In the genomic region with DNA sequence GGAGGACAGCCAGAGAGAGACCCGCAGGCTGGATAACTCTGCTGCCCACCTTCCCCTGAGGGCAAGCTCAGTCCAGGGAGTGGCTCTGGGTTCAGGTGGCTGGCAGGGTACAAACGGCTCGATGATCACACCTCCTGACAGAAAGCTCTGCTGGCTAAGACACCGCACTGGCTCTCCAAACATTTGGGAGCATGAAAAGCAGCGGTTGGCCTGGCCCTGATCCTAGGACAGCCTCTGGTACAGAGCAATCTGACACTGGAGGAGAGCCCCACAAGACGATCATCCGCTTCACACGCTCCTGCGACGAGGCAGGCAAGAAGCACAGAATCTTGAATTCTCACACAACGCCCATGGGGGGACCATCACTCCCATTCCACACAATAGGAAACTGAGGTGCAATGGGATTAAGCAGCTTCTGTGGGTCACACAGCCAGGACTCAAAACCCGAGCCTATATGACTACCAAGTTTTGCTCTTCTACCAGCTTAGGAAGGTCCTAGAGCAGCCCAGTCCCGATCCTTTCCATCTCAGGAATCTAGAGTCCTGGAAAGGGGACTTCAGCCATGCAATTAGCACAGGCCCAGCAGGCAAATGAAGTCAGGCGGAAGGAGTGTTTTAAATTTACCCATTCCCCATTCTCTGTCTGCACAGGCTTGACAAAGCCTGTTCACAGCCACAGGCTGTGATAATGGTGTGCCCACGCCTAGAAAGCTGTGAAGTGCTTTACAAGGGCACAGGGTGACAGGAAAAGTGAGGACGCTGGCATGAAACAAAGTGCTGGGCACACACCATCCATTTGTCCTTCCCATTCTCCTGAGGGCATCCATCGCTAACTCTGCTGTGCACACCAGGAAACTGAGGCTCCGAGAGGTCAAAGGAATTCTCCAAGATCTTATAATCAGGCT, we compare ENCODE assay signal across 17 cellular contexts.
DNase-seq lines count a peak whose midpoint lies in the region; ATAC-seq, FAIRE-seq and TF ChIP-seq lines count a peak whose summit lies in the region.
"Had no signal": no experiment of that assay in that cellular context is flagged by ENCODE, and none has a peak within 500 bp of the region (broad histone marks: within the 10 kb centered on the region; RNA-seq: fewer than 3 reads in every experiment).

No MANE protein-coding gene starts in this region.

- H3K14ac ChIP-seq in IMR-90 (replicated peaks; ENCODE audit: low read depth, low read length): no peak overlapping the region

- no TSS peak for BruUV-seq in IMR-90 (replicated peaks; lab: Mats Ljungman, UMichigan)
- BruUV-seq in HepG2 (replicated peaks; lab: Mats Ljungman, UMichigan): no TSS peak

- no peak overlapping the region for H2BK20ac ChIP-seq in IMR-90 (ENCODE audit: low read depth, low read length)

- H3K4me2 ChIP-seq in IMR-90 (ENCODE audit: low read depth, low read length) (no peak overlapping the region), HepG2 (ENCODE audit: low read depth, low read length) (no peak overlapping the region)

- DNase-seq in IMR-90 (no peak), cerebellar cortex (ENCODE audit: low spot score) (peak; percentile 47), HepG2 (ENCODE audit: low spot score) (no peak), NCI-H1436 treated with DMSO at 0.1 percent for 48 hours (lab: John Stamatoyannopoulos, UW) (no peak)
- DNase-seq: activated CD4-positive, CD25-positive, alpha-beta regulatory T cell; activated CD8-positive, alpha-beta memory T cell treated with anti-CD3 and anti-CD28 coated beads, Interleukin-2, amount 50 U/mL, for 4 hours; head of caudate nucleus; left lung; NCI-H526; RPMI8226 had no signal

- no peak overlapping the region for H3K56ac ChIP-seq in IMR-90 (ENCODE audit: extremely low read depth, insufficient read depth, low read length)

- H3K79me2 ChIP-seq in HepG2 (ENCODE audit: insufficient read depth, low read length): no peaks in the 10 kb centered on the region

- TF ChIP-seq EP300 in HepG2 (IDR thresholded peaks at IDR 0.05; ENCODE audit: low read depth in 2 of 2, low read length in 2 of 2) (no peak), HepG2 (CRISPR knock-in tag; IDR thresholded peaks at IDR 0.05; ENCODE audit: borderline replicate concordance) (no peak)

- dilution Hi-C loops in IMR-90 (cut with HindIII; ENCODE audit: low sequenced_read_pairs, unreplicated experiment): no loop called here

- H4K5ac ChIP-seq in IMR-90 (ENCODE audit: low read depth, low read length): no peak overlapping the region

- 77% methylated on average over 6 of the region's 18 CpGs; no CpG with 5 or more reads in 1 of the 2 experiments for WGBS in IMR-90 (ENCODE audit: extremely low coverage in 2 of 2, insufficient read length in 1 of 2), 2 experiments
- WGBS in HepG2 (ENCODE audit: low lambda C conversion rate): 95% methylated on average over 15 of the region's 18 CpGs

- H4K8ac ChIP-seq in IMR-90 (ENCODE audit: low read depth in 2 of 2, low read length in 2 of 2): no peak overlapping the region

- no peak for TF ChIP-seq RAD21 in IMR-90 (IDR thresholded peaks at IDR 0.05; ENCODE audit: low read length)
- no peak for TF ChIP-seq RAD21 in HepG2 (CRISPR knock-in tag; IDR thresholded peaks at IDR 0.05)

- peaks cover 8 to 27% of the 10 kb centered on the region in 2 experiments; a peak in 3 of 4 replicates for H3K79me1 ChIP-seq in IMR-90 (ENCODE audit: low read depth in 1 of 2, low read length in 2 of 2)

- POLR2A ChIA-PET in IMR-90 (lab: Charles Lee; ENCODE audit: unreplicated experiment): no interaction called here
- POLR2A ChIA-PET in HepG2 (lab: Yijun Ruan, JAX): interaction anchor here (1.2 to 2.3 kb wide), 2 partner anchors 18 to 21 kb away, joined by 3 to 10 read pairs; no protein-coding TSS in a partner anchor

- H3K9me3 ChIP-seq in IMR-90 (ENCODE audit: control insufficient read depth, insufficient read depth, low read length) (no peaks in the 10 kb centered on the region), HepG2 (ENCODE audit: low read length) (no peaks in the 10 kb centered on the region), skeletal muscle tissue (ENCODE audit: control insufficient read depth in 3 of 3, low read length in 3 of 3) (no peaks in the 10 kb centered on the region)
- H3K9me3 ChIP-seq: left lung, tibial nerve had no signal

- no peak overlapping the region for H2AK9ac ChIP-seq in IMR-90 (replicated peaks; ENCODE audit: low read depth, low read length, poor library complexity)

- H3K4me3 ChIP-seq in IMR-90 (ENCODE audit: insufficient read depth, low read depth, low read length) (no peak overlapping the region), HepG2 (replicated peaks in 1 of 3; ENCODE audit: insufficient read depth in 1 of 3, low read depth in 2 of 3, low read length in 3 of 3) (no peak overlapping the region), skeletal muscle tissue (ENCODE audit: low read length in 3 of 3) (peak overlapping the region in 2 of 3 donors; percentile 29)
- H3K4me3 ChIP-seq: left lung, tibial nerve had no signal

- no peak for TF ChIP-seq CTCF in IMR-90 (conservative IDR thresholded peaks at IDR 0.05; ENCODE audit: low read depth, low read length)
- no peak for TF ChIP-seq CTCF in HepG2 (CRISPR knock-in tag; IDR thresholded peaks at IDR 0.05)

- H2AK5ac ChIP-seq in IMR-90 (ENCODE audit: low read depth, low read length): no peak overlapping the region

- no peak for ATAC-seq in IMR-90 (ENCODE audit: low read depth)
- ATAC-seq in HepG2: no peak
- no peak for ATAC-seq in GM18511 (IDR thresholded peaks at IDR 0.05; ENCODE audit: unreplicated experiment)
- ATAC-seq in HG02973 (IDR thresholded peaks at IDR 0.05; ENCODE audit: unreplicated experiment): no peak
- ATAC-seq: activated naive CD4-positive, alpha-beta T cell treated with anti-CD3 and anti-CD28 coated beads, Interleukin-2, amount 50 U/mL, for 72 hours; left lung had no signal

- peaks cover 2% of the 10 kb centered on the region; the same call in 1 of the 2 replicates for H3K36me3 ChIP-seq in IMR-90 (ENCODE audit: control insufficient read depth, insufficient read depth, low read length)
- peaks cover 0 to 2% of the 10 kb centered on the region in 2 experiments; a peak in 1 of 5 replicates for H3K36me3 ChIP-seq in HepG2 (replicated peaks in 1 of 2; ENCODE audit: control insufficient read depth in 1 of 2, insufficient read depth in 2 of 2, low read length in 2 of 2)
- no peaks in the 10 kb centered on the region for H3K36me3 ChIP-seq in skeletal muscle tissue (ENCODE audit: control insufficient read depth in 3 of 3, insufficient read depth in 3 of 3, low read length in 3 of 3)
- H3K36me3 ChIP-seq: left lung, tibial nerve had no signal

- in situ Hi-C loops in IMR-90 (cut with MboI; ENCODE audit: low sequenced_read_pairs) (no loop called here), HepG2 (cut with HindIII; ENCODE audit: extremely low pct_ligation_motif_present, low pct_unique_long_range_greater_than_20kb) (no loop called here)

- intact Hi-C loops in IMR-90 (cut with micrococcal nuclease) (no loop called here), HepG2 (cut with micrococcal nuclease; ENCODE audit: unreplicated experiment) (no loop called here)

- H3K18ac ChIP-seq in IMR-90 (ENCODE audit: low read depth, low read length): no peak overlapping the region

- H2AFZ ChIP-seq in IMR-90 (replicated peaks; ENCODE audit: low read length, poor library complexity): peak overlapping the region; percentile 9
- H2AFZ ChIP-seq in HepG2 (ENCODE audit: low read length): no peak overlapping the region

- H3K23ac ChIP-seq in IMR-90 (ENCODE audit: low read depth, low read length): no peak overlapping the region

- H2BK5ac ChIP-seq in IMR-90 (ENCODE audit: low read depth, low read length, poor library complexity, severe bottlenecking): no peak overlapping the region

- FAIRE-seq in HepG2 (lab: Jason Lieb, UNC): no peak
- FAIRE-seq: GM12892 had no signal

- H4K20me1 ChIP-seq in IMR-90 (ENCODE audit: insufficient read depth, low read length): peaks cover 41% of the 10 kb centered on the region
- no peaks in the 10 kb centered on the region for H4K20me1 ChIP-seq in HepG2 (ENCODE audit: insufficient read depth, low read length)

- CTCF ChIA-PET in IMR-90 (lab: Yijun Ruan, JAX) (interaction anchor here (1.0 kb wide), 1 partner anchor 28 kb away, joined by 3 read pairs; no protein-coding TSS in a partner anchor), HepG2 (lab: Yijun Ruan, JAX; ENCODE audit: low intra/inter-chr PET ratio, low total read pairs) (no interaction called here)

- no peak overlapping the region for H3K4ac ChIP-seq in IMR-90 (ENCODE audit: low read depth, low read length)

- no peak overlapping the region for H3K9ac ChIP-seq in IMR-90 (ENCODE audit: low read depth, low read length)
- H3K9ac ChIP-seq in HepG2 (ENCODE audit: insufficient read depth, low read depth, low read length): no peak overlapping the region
- peak overlapping the region in 1 of 3 donors; percentile 69 for H3K9ac ChIP-seq in skeletal muscle tissue (ENCODE audit: low read depth in 1 of 3, low read length in 3 of 3)

- H3K27ac ChIP-seq in IMR-90 (ENCODE audit: insufficient read depth, low read length) (no peak overlapping the region), HepG2 (ENCODE audit: extremely low read length, insufficient read depth, low read length) (peak overlapping the region; percentile 94), skeletal muscle tissue (ENCODE audit: low read depth, low read length) (no peak overlapping the region)
- H3K27ac ChIP-seq: C4-2B, left lung, tibial nerve had no signal

- H3K9me1 ChIP-seq in IMR-90 (ENCODE audit: insufficient read depth, low read length): peaks cover 15% of the 10 kb centered on the region

- H3K27me3 ChIP-seq in IMR-90 (ENCODE audit: control insufficient read depth, insufficient read depth, low read length) (peaks cover 3% of the 10 kb centered on the region; the same call in 1 of the 2 replicates), HepG2 (ENCODE audit: control insufficient read depth in 1 of 2, insufficient read depth in 2 of 2, low read length in 2 of 2) (no peaks in the 10 kb centered on the region), skeletal muscle tissue (ENCODE audit: control insufficient read depth in 3 of 3, insufficient read depth in 3 of 3, low read length in 3 of 3) (no peaks in the 10 kb centered on the region)
- H3K27me3 ChIP-seq: left lung, tibial nerve had no signal

- TF ChIP-seq POLR2A in IMR-90 (IDR thresholded peaks at IDR 0.05; ENCODE audit: low read depth, low read length) (no peak), HepG2 (IDR thresholded peaks at IDR 0.05; ENCODE audit: insufficient read depth in 1 of 2, low read depth in 2 of 2, low read length in 2 of 2) (no peak)

- H2BK120ac ChIP-seq in IMR-90 (ENCODE audit: low read depth, low read length): no peak overlapping the region

- no peak overlapping the region for H2BK15ac ChIP-seq in IMR-90 (ENCODE audit: low read depth, low read length)

- H3K4me1 ChIP-seq in IMR-90 (ENCODE audit: control insufficient read depth, insufficient read depth, low read length) (peaks cover 8% of the 10 kb centered on the region; the same call in 1 of the 2 replicates), HepG2 (ENCODE audit: insufficient read depth, low read length) (peaks cover 79% of the 10 kb centered on the region), skeletal muscle tissue (ENCODE audit: control insufficient read depth in 3 of 3, insufficient read depth in 3 of 3, low read length in 3 of 3) (peaks cover 53 to 74% (median 67%) of the 10 kb centered on the region in 3 donors)

- H4K91ac ChIP-seq in IMR-90 (ENCODE audit: insufficient read depth, low read depth, low read length): no peak overlapping the region

TF ChIP-seq in HepG2, 621 proteins besides CTCF, POLR2A, EP300 and RAD21 (continues in another document):
- no peak for TF ChIP-seq AKAP8 (CRISPR knock-in tag; IDR thresholded peaks at IDR 0.05)

Comparison
In these comparisons a context has a peak if more than half of its experiments do, and no peak if none do; other contexts are left out.
1. H3K4me3 ChIP-seq: peak in skeletal muscle tissue (2 of 3); none in IMR-90 (single experiment) and HepG2 (0 of 3).